In genomic region chr11:67355023-67355793, GRCh38 we compare ENCODE assay signal across 8 cellular contexts. TPM values are rescaled to one million over a fixed set of nuclear protein-coding genes. Genes with fewer than 3 reads are reported as not detected.
A peak's percentile ranks its signal among the peaks of the same experiment; 100 is the strongest.
DNase-seq lines count a peak whose midpoint lies in the region; ATAC-seq, FAIRE-seq and TF ChIP-seq lines count a peak whose summit lies in the region.

No MANE protein-coding gene starts in this region.

- H3K27me3 ChIP-seq in HL-60 (ENCODE audit: insufficient read depth, poor library complexity, severe bottlenecking): no peaks in the 10 kb centered on the region
- no peaks in the 10 kb centered on the region for H3K27me3 ChIP-seq in breast epithelium
- H3K27me3 ChIP-seq in naive thymus-derived CD4-positive, alpha-beta T cell (ENCODE audit: control insufficient read depth in 2 of 2, insufficient read depth in 2 of 2, low read length in 2 of 2): no peaks in the 10 kb centered on the region

- no peak overlapping the region for H3K4me3 Mint-ChIP-seq in naive thymus-derived CD4-positive, alpha-beta T cell

- FAIRE-seq in A549 (lab: Jason Lieb, UNC): no peak

- no peak for TF ChIP-seq EP300 in A549 (IDR thresholded peaks at IDR 0.05)

- POLR2A ChIA-PET in A549 (lab: Yijun Ruan, JAX): interaction anchor here (1.4 to 8.3 kb wide), 4 partner anchors 9 to 34 kb away, joined by 3 to 172 read pairs (median 69); partner anchors contain the start of gene CLCF1
- POLR2A ChIA-PET in naive thymus-derived CD4-positive, alpha-beta T cell (lab: Charles Lee): interaction anchor here (0.5 to 17.2 kb wide), 7 partner anchors 11 to 83 kb away, joined by 3 to 272 read pairs (median 20); partner anchors contain the start of genes CLCF1, PTPRCAP and RAD9A

- H3K4me3 ChIP-seq in A549 (peak overlapping the region; percentile 21), HL-60 (replicated peaks; ENCODE audit: insufficient read depth, low read length) (no peak overlapping the region), breast epithelium (no peak overlapping the region)
- H3K4me3 ChIP-seq in naive thymus-derived CD4-positive, alpha-beta T cell (ENCODE audit: low read length): no peak overlapping the region

- no peak for TF ChIP-seq CTCF in A549 (IDR thresholded peaks at IDR 0.05)
- TF ChIP-seq CTCF in HL-60 (IDR thresholded peaks at IDR 0.05; ENCODE audit: insufficient read depth, low read length): no peak
- no peak for TF ChIP-seq CTCF in breast epithelium (IDR thresholded peaks at IDR 0.05)

- no peak; the same call in 1 of the 2 replicates for TF ChIP-seq POLR2A in A549 (IDR thresholded peaks at IDR 0.05; ENCODE audit: low read length)
- TF ChIP-seq POLR2A in breast epithelium (IDR thresholded peaks at IDR 0.05): no peak

- no peaks in the 10 kb centered on the region for H3K36me3 Mint-ChIP-seq in naive thymus-derived CD4-positive, alpha-beta T cell

- intact Hi-C loops in breast epithelium (cut with DNase I; ENCODE audit: low total_unique reads): loop anchor here (5.0 kb wide), 1 partner anchor 37 kb away; the partner anchor contains the start of gene RAD9A
- intact Hi-C loops in naive thymus-derived CD4-positive, alpha-beta T cell (cut with micrococcal nuclease): loop anchor here in 1 of 2 donors (10.0 kb wide), 1 partner anchor 450 kb away; no protein-coding TSS in a partner anchor

- H3K27ac ChIP-seq in A549: peak overlapping the region; percentile 93 to 98
- peak overlapping the region; percentile 95 for H3K27ac ChIP-seq in HL-60 (replicated peaks)
- peak overlapping the region; percentile 97 to 98 for H3K27ac ChIP-seq in breast epithelium
- H3K27ac ChIP-seq in naive thymus-derived CD4-positive, alpha-beta T cell (ENCODE audit: low read depth, low read length): peak overlapping the region; percentile 97

- no peaks in the 10 kb centered on the region for H3K36me3 ChIP-seq in breast epithelium
- peaks cover 0 to 3% (median 0%) of the 10 kb centered on the region in 3 experiments for H3K36me3 ChIP-seq in naive thymus-derived CD4-positive, alpha-beta T cell (ENCODE audit: control insufficient read depth in 2 of 3, insufficient read depth in 3 of 3, low read length in 3 of 3)

- DNase-seq in A549 (ENCODE audit: low read depth in 1 of 2, low spot score in 1 of 2) (peak; percentile 11 to 40), HL-60 (ENCODE audit: low read depth in 1 of 2, low spot score in 1 of 2) (no peak), breast epithelium (ENCODE audit: low spot score in 2 of 2) (no peak), NCI-H1105 treated with DMSO at 0.1 percent for 48 hours (lab: John Stamatoyannopoulos, UW) (no peak), NCI-H2227 treated with DMSO at 0.1 percent for 48 hours (lab: John Stamatoyannopoulos, UW) (no peak)
- DNase-seq in naive thymus-derived CD4-positive, alpha-beta T cell: no peak

- CTCF ChIA-PET in A549 (lab: Yijun Ruan, JAX): interaction anchor here (3.1 to 20.0 kb wide), 5 partner anchors 10 to 114 kb away, joined by 11 to 1913 read pairs (median 23); partner anchors contain the start of genes CLCF1, PPP1CA, RAD9A and TBC1D10C
- CTCF ChIA-PET in naive thymus-derived CD4-positive, alpha-beta T cell (lab: Charles Lee): interaction anchor here (0.7 to 16.9 kb wide), 5 partner anchors 10 to 78 kb away, joined by 3 to 495 read pairs (median 3); partner anchors contain the start of gene CLCF1

- no peak for TF ChIP-seq RAD21 in A549 (conservative IDR thresholded peaks at IDR 0.05 in 1 of 2, IDR thresholded peaks at IDR 0.05 in 1 of 2)

- ATAC-seq in A549: no peak
- no peak for ATAC-seq in naive thymus-derived CD4-positive, alpha-beta T cell
- no peak for ATAC-seq in GM19023 (IDR thresholded peaks at IDR 0.05; ENCODE audit: unreplicated experiment)
- ATAC-seq in GM21367 (IDR thresholded peaks at IDR 0.05; ENCODE audit: unreplicated experiment): no peak

- no peaks in the 10 kb centered on the region for H3K9me3 ChIP-seq in A549
- H3K9me3 ChIP-seq in breast epithelium: no peaks in the 10 kb centered on the region
- no peaks in the 10 kb centered on the region for H3K9me3 ChIP-seq in naive thymus-derived CD4-positive, alpha-beta T cell (ENCODE audit: control insufficient read depth in 2 of 3, low read length in 3 of 3)

- H3K4me1 Mint-ChIP-seq in naive thymus-derived CD4-positive, alpha-beta T cell: peaks cover 15 to 47% (median 36%) of the 10 kb centered on the region in 7 donors

- H3K4me1 ChIP-seq in A549: peaks cover 86% of the 10 kb centered on the region
- H3K4me1 ChIP-seq in breast epithelium: peaks cover 13 to 30% of the 10 kb centered on the region in 2 donors
- H3K4me1 ChIP-seq in naive thymus-derived CD4-positive, alpha-beta T cell (ENCODE audit: control insufficient read depth in 2 of 2, insufficient read depth in 2 of 2, low read length in 2 of 2): peaks cover 30 to 45% of the 10 kb centered on the region in 2 donors

- 32% methylated on average over 8 of the region's 11 CpGs for WGBS in A549 (ENCODE audit: missing lambda C conversion rate)

- H3K4me2 ChIP-seq in A549: peak overlapping the region; percentile 93

- peaks cover 0 to 2% (median 0%) of the 10 kb centered on the region in 11 donors for H3K9me3 Mint-ChIP-seq in naive thymus-derived CD4-positive, alpha-beta T cell

- H3K27me3 Mint-ChIP-seq in naive thymus-derived CD4-positive, alpha-beta T cell: peaks cover 0 to 13% (median 0%) of the 10 kb centered on the region in 5 donors

- H3K27ac Mint-ChIP-seq in naive thymus-derived CD4-positive, alpha-beta T cell: peak overlapping the region in 7 of 9 donors; percentile 8 to 100 (median 81)

TF ChIP-seq in A549, 52 proteins besides CTCF, POLR2A, EP300 and RAD21:
- TF ChIP-seq RNF2 (IDR thresholded peaks at IDR 0.05; ENCODE audit: borderline replicate concordance, low read depth) (no peak), RARB (CRISPR knock-in tag; IDR thresholded peaks at IDR 0.05) (no peak), HEYL (CRISPR knock-in tag; IDR thresholded peaks at IDR 0.05) (peak; percentile 46; the same call in 1 of the 2 replicates), JUN (IDR thresholded peaks at IDR 0.05) (peak in 1 of 2 experiments; percentile 3; a peak in 1 of 5 replicates)

RNA-seq across cellular contexts. Expression of gene POLD4, which starts 1.9 kb away (rescaled TPM):
- polyA plus RNA-seq in A549 (2011; rRNA removed) (140 and 157 TPM in 2 replicates), A549 (2017; fragmentation: RNase III; extraction: RNeasy Plus Mini Kit Qiagen cat#74134 plus additional on column Dnase treatment) (131 to 159 TPM (median 148 TPM) in 3 replicates)
- polyA plus RNA-seq in A549 (2012; cell fraction: cytosol; rRNA removed): 213 and 248 TPM in 2 replicates
- polyA plus RNA-seq in A549 (2012; cell fraction: nucleus; rRNA removed): 283 and 303 TPM in 2 replicates
- 45.2 and 61.1 TPM in 2 replicates for polyA minus RNA-seq in A549 (2011; rRNA and poly(A)+ RNA removed)
- 10 to 100 TPM; 48.7 to 91.5 (median 69.2) TPM for total RNA-seq in breast epithelium
- 100 to 1,000 TPM in 1 of 5 experiments, 10 to 100 TPM in 4; 59.9 to 104 (median 76.1) TPM for total RNA-seq in naive thymus-derived CD4-positive, alpha-beta T cell
- 100 to 1,000 TPM in 1 of 2 donors, 10 to 100 TPM in 1; 98.9 to 116 TPM for polyA plus RNA-seq in naive thymus-derived CD4-positive, alpha-beta T cell

RNA-seq across cellular contexts. Expression of gene CLCF1, which starts 18.2 kb away (rescaled TPM):
- polyA plus RNA-seq in A549 (2011; rRNA removed) (23.9 and 25.8 TPM in 2 replicates), A549 (2017; fragmentation: RNase III; extraction: RNeasy Plus Mini Kit Qiagen cat#74134 plus additional on column Dnase treatment) (31.0 to 37.1 TPM (median 36.0 TPM) in 3 replicates)
- polyA plus RNA-seq in A549 (2012; cell fraction: cytosol; rRNA removed): 75.7 and 103 TPM in 2 replicates
- 204 and 212 TPM in 2 replicates for polyA plus RNA-seq in A549 (2012; cell fraction: nucleus; rRNA removed)
- polyA minus RNA-seq in A549 (2011; rRNA and poly(A)+ RNA removed): 14.6 and 17.5 TPM in 2 replicates
- 10 to 100 TPM in 2 of 3 donors, 1 to 10 TPM in 1; 3.2 to 11.1 (median 10.2) TPM for total RNA-seq in breast epithelium
- total RNA-seq in naive thymus-derived CD4-positive, alpha-beta T cell: 1 to 10 TPM in 2 of 5 experiments, under 1 TPM in 3; 0.32 to 7.8 (median 0.70) TPM
- not detected for polyA plus RNA-seq in naive thymus-derived CD4-positive, alpha-beta T cell

RNA-seq across cellular contexts. Expression of gene RAD9A, which starts 36.6 kb away (rescaled TPM):
- polyA plus RNA-seq in A549 (2011; rRNA removed): 19.0 and 19.6 TPM in 2 replicates
- 56.6 and 74.8 TPM in 2 replicates for polyA plus RNA-seq in A549 (2012; cell fraction: cytosol; rRNA removed)
- polyA plus RNA-seq in A549 (2012; cell fraction: nucleus; rRNA removed): 286 and 297 TPM in 2 replicates
- 41.6 to 43.7 TPM (median 43.0 TPM) in 3 replicates for polyA plus RNA-seq in A549 (2017; fragmentation: RNase III; extraction: RNeasy Plus Mini Kit Qiagen cat#74134 plus additional on column Dnase treatment)
- 12.8 and 14.6 TPM in 2 replicates for polyA minus RNA-seq in A549 (2011; rRNA and poly(A)+ RNA removed)
- 10 to 100 TPM; 11.0 to 31.0 (median 24.6) TPM for total RNA-seq in breast epithelium
- 10 to 100 TPM; 25.6 to 48.0 (median 45.0) TPM for total RNA-seq in naive thymus-derived CD4-positive, alpha-beta T cell
- polyA plus RNA-seq in naive thymus-derived CD4-positive, alpha-beta T cell: 1 to 10 TPM; 6.3 to 7.2 TPM

RNA-seq across cellular contexts. Expression of gene PPP1CA, which starts 46.5 kb away (rescaled TPM):
- 174 and 178 TPM in 2 replicates for polyA plus RNA-seq in A549 (2011; rRNA removed)
- polyA plus RNA-seq in A549 (2012; cell fraction: cytosol; rRNA removed): 405 and 423 TPM in 2 replicates
- polyA plus RNA-seq in A549 (2012; cell fraction: nucleus; rRNA removed): 324 and 334 TPM in 2 replicates
- 200 to 208 TPM (median 205 TPM) in 3 replicates for polyA plus RNA-seq in A549 (2017; fragmentation: RNase III; extraction: RNeasy Plus Mini Kit Qiagen cat#74134 plus additional on column Dnase treatment)
- 239 and 243 TPM in 2 replicates for polyA minus RNA-seq in A549 (2011; rRNA and poly(A)+ RNA removed)
- total RNA-seq in breast epithelium: 10 to 100 TPM; 73.1 to 91.9 (median 76.7) TPM
- 100 to 1,000 TPM in 4 of 5 experiments, 10 to 100 TPM in 1; 83.0 to 339 (median 122) TPM for total RNA-seq in naive thymus-derived CD4-positive, alpha-beta T cell
- 100 to 1,000 TPM; 350 to 363 TPM for polyA plus RNA-seq in naive thymus-derived CD4-positive, alpha-beta T cell

RNA-seq across cellular contexts. Expression of gene TBC1D10C, which starts 48.7 kb away (rescaled TPM):
- polyA plus RNA-seq in A549 (2011; rRNA removed): not detected in 2 replicates
- polyA plus RNA-seq in A549 (2012; cell fraction: cytosol; rRNA removed): 0.06 TPM in 1 of 2 replicates, not detected in the other
- polyA plus RNA-seq in A549 (2012; cell fraction: nucleus; rRNA removed): 0.28 TPM in 1 of 2 replicates, not detected in the other
- 0.08 TPM in 1 of 3 replicates, not detected in the others for polyA plus RNA-seq in A549 (2017; fragmentation: RNase III; extraction: RNeasy Plus Mini Kit Qiagen cat#74134 plus additional on column Dnase treatment)
- polyA minus RNA-seq in A549 (2011; rRNA and poly(A)+ RNA removed): not detected in 2 replicates
- total RNA-seq in breast epithelium: 1 to 10 TPM in 2 of 3 donors, under 1 TPM in 1; 0.66 to 2.0 (median 1.6) TPM
- 100 to 1,000 TPM; 243 to 425 (median 346) TPM for total RNA-seq in naive thymus-derived CD4-positive, alpha-beta T cell
- 100 to 1,000 TPM; 225 to 366 TPM for polyA plus RNA-seq in naive thymus-derived CD4-positive, alpha-beta T cell

Comparison
In these comparisons a context has a peak if more than half of its experiments do, and no peak if none do; other contexts are left out.
1. DNase-seq: peak in A549 (2 of 2); none in HL-60 (0 of 2), breast epithelium (0 of 2), naive thymus-derived CD4-positive, alpha-beta T cell (0 of 9), NCI-H1105 treated with DMSO at 0.1 percent for 48 hours (single experiment) and NCI-H2227 treated with DMSO at 0.1 percent for 48 hours (single experiment).
2. Peak in every context shown above with its lines, with median percentiles within 50 percentile points of each other: H3K27ac ChIP-seq.